In genomic region chr21:27060190-27060589, GRCh38 we compare ENCODE assay signal across 20 cellular contexts.
A peak's percentile ranks its signal among the peaks of the same experiment; 100 is the strongest.
DNase-seq lines count a peak whose midpoint lies in the region; ATAC-seq, FAIRE-seq and TF ChIP-seq lines count a peak whose summit lies in the region.
"Had no signal": no experiment of that assay in that cellular context is flagged by ENCODE, and none has a peak within 500 bp of the region (broad histone marks: within the 10 kb centered on the region; RNA-seq: fewer than 3 reads in every experiment).

No MANE protein-coding gene starts in this region.

- H3K79me2 ChIP-seq in GM23248 (ENCODE audit: insufficient read depth) (no peaks in the 10 kb centered on the region), astrocyte (ENCODE audit: insufficient read depth, low read length) (no peaks in the 10 kb centered on the region)

- H3K4me3 Mint-ChIP-seq in astrocyte (ENCODE audit: unreplicated experiment) (no peak overlapping the region), osteocyte (ENCODE audit: unreplicated experiment) (no peak overlapping the region)
- H3K4me3 Mint-ChIP-seq in stimulated activated effector memory CD8-positive, alpha-beta T cell treated with anti-CD3 and anti-CD28 coated beads, Interleukin-12 subunit alpha, Interleukin-12 subunit beta, amount 100 ng/mL, for 72 hours = no peak overlapping the region

- H3K27ac Mint-ChIP-seq in astrocyte (ENCODE audit: unreplicated experiment) (no peak overlapping the region), osteocyte (ENCODE audit: unreplicated experiment) (peak overlapping the region; percentile 6)
- H3K27ac Mint-ChIP-seq in stimulated activated effector memory CD8-positive, alpha-beta T cell treated with anti-CD3 and anti-CD28 coated beads, Interleukin-12 subunit alpha, Interleukin-12 subunit beta, amount 100 ng/mL, for 72 hours = no peak overlapping the region

- no peaks in the 10 kb centered on the region for H3K36me3 ChIP-seq in GM23248 (ENCODE audit: low read depth)
- H3K36me3 ChIP-seq in astrocyte (ENCODE audit: insufficient read depth, low read length) = no peaks in the 10 kb centered on the region

- H3K4me3 ChIP-seq in GM23248 (no peak overlapping the region), astrocyte (ENCODE audit: insufficient read depth, low read depth, low read length) (no peak overlapping the region)
- H3K4me3 ChIP-seq: A549 had no signal

- 74% methylated on average over 2 of the region's 2 CpGs for WGBS in GM23248 (ENCODE audit: low coverage in 1 of 2, low lambda C conversion rate in 2 of 2, missing lambda C conversion rate in 2 of 2), 2 experiments

- no peaks in the 10 kb centered on the region for H4K20me1 ChIP-seq in GM23248 (ENCODE audit: insufficient read depth)
- H4K20me1 ChIP-seq in astrocyte (ENCODE audit: insufficient read depth, low read length) = no peaks in the 10 kb centered on the region

- H3K9me3 Mint-ChIP-seq in astrocyte (ENCODE audit: unreplicated experiment) (peaks cover 8% of the 10 kb centered on the region), osteocyte (ENCODE audit: unreplicated experiment) (peaks cover 17% of the 10 kb centered on the region)
- peaks cover 16% of the 10 kb centered on the region for H3K9me3 Mint-ChIP-seq in stimulated activated effector memory CD8-positive, alpha-beta T cell treated with anti-CD3 and anti-CD28 coated beads, Interleukin-12 subunit alpha, Interleukin-12 subunit beta, amount 100 ng/mL, for 72 hours

- TF ChIP-seq CTCF in astrocyte (IDR thresholded peaks at IDR 0.05; ENCODE audit: insufficient read depth, low read depth, low read length) (no peak), osteocyte (IDR thresholded peaks at IDR 0.05) (no peak)

- H3K9me3 ChIP-seq in GM23248 (ENCODE audit: low read depth) (no peaks in the 10 kb centered on the region), astrocyte (ENCODE audit: insufficient read depth, low read depth, low read length) (no peaks in the 10 kb centered on the region)
- H3K9me3 ChIP-seq: A549 had no signal

- H3K4me1 Mint-ChIP-seq in astrocyte (ENCODE audit: low read depth, unreplicated experiment) (no peaks in the 10 kb centered on the region), osteocyte (ENCODE audit: unreplicated experiment) (peaks cover 46% of the 10 kb centered on the region)
- H3K4me1 Mint-ChIP-seq in stimulated activated effector memory CD8-positive, alpha-beta T cell treated with anti-CD3 and anti-CD28 coated beads, Interleukin-12 subunit alpha, Interleukin-12 subunit beta, amount 100 ng/mL, for 72 hours = no peaks in the 10 kb centered on the region

- no peak overlapping the region for H2AFZ ChIP-seq in GM23248
- no peak overlapping the region for H2AFZ ChIP-seq in astrocyte (ENCODE audit: low read depth, low read length)

- peak overlapping the region; percentile 3 for H3K4me2 ChIP-seq in GM23248 (ENCODE audit: unreplicated experiment)
- no peak overlapping the region for H3K4me2 ChIP-seq in astrocyte (ENCODE audit: low read length)
- H3K4me2 ChIP-seq: A549 had no signal

- H3K9ac ChIP-seq in GM23248 (no peak overlapping the region), astrocyte (ENCODE audit: low read length) (no peak overlapping the region)

- peaks cover 5% of the 10 kb centered on the region; the same call in 1 of the 2 replicates for H3F3A ChIP-seq in GM23248 (ENCODE audit: insufficient read depth)

- in situ Hi-C loops in GM23248 (cut with MboI) = no loop called here

- H3K4me1 ChIP-seq in GM23248 (ENCODE audit: insufficient read depth) = peaks cover 10% of the 10 kb centered on the region
- no peaks in the 10 kb centered on the region for H3K4me1 ChIP-seq in astrocyte (ENCODE audit: insufficient read depth, low read length)
- H3K4me1 ChIP-seq: A549 had no signal

- H3K27ac ChIP-seq in GM23248 (no peak overlapping the region), astrocyte (ENCODE audit: low read depth, low read length) (no peak overlapping the region)
- H3K27ac ChIP-seq: A549 had no signal

- H3K9me2 ChIP-seq in GM23248 (ENCODE audit: insufficient read depth) = no peaks in the 10 kb centered on the region

- peak; percentile 28 for DNase-seq in GM23248
- DNase-seq in astrocyte (ENCODE audit: low read depth) = peak; percentile 15
- DNase-seq in fibroblast of peridontal ligament (ENCODE audit: extremely low read depth) = peak; percentile 75
- DNase-seq in osteocyte (ENCODE audit: extremely low spot score, unreplicated experiment) = no peak
- DNase-seq in UCSD-AML1 (lab: John Stamatoyannopoulos, UW; ENCODE audit: unreplicated experiment) = no peak
- DNase-seq in GM19238 (ENCODE audit: insufficient read length, low spot score) = no peak
- no peak for DNase-seq in cortex of kidney (lab: John Stamatoyannopoulos, UW)
- DNase-seq in stimulated activated effector memory CD8-positive, alpha-beta T cell treated with anti-CD3 and anti-CD28 coated beads, Interleukin-12 subunit alpha, Interleukin-12 subunit beta, amount 100 ng/mL, for 72 hours (ENCODE audit: low spot score in 2 of 2) = no peak
- DNase-seq: AML-193, GOT3, KG1, MM.1S, NCI-H1105, NCI-H1694 treated with DMSO at 0.1 percent for 48 hours, NCI-H2171, Right ventricle myocardium superior had no signal

- no peak for ATAC-seq in stimulated activated effector memory CD8-positive, alpha-beta T cell treated with anti-CD3 and anti-CD28 coated beads, Interleukin-12 subunit alpha, Interleukin-12 subunit beta, amount 100 ng/mL, for 72 hours
- ATAC-seq: A549, Panc1 had no signal

- H3K27me3 ChIP-seq in GM23248 (replicated peaks; ENCODE audit: insufficient read depth) (no peaks in the 10 kb centered on the region), astrocyte (ENCODE audit: insufficient read depth, low read length) (no peaks in the 10 kb centered on the region)

- FAIRE-seq in astrocyte (lab: Jason Lieb, UNC) = no peak
- FAIRE-seq: A549, G401.6, GM12892 had no signal

- H3K27me3 Mint-ChIP-seq in astrocyte (ENCODE audit: low read depth, unreplicated experiment) = no peaks in the 10 kb centered on the region
- H3K27me3 Mint-ChIP-seq in osteocyte (ENCODE audit: unreplicated experiment) = no peaks in the 10 kb centered on the region

- H3K36me3 Mint-ChIP-seq in astrocyte (ENCODE audit: low read depth, unreplicated experiment) = no peaks in the 10 kb centered on the region
- H3K36me3 Mint-ChIP-seq in osteocyte (ENCODE audit: unreplicated experiment) = peaks cover 10% of the 10 kb centered on the region
- no peaks in the 10 kb centered on the region for H3K36me3 Mint-ChIP-seq in stimulated activated effector memory CD8-positive, alpha-beta T cell treated with anti-CD3 and anti-CD28 coated beads, Interleukin-12 subunit alpha, Interleukin-12 subunit beta, amount 100 ng/mL, for 72 hours

Comparison
In these comparisons a context has a peak if more than half of its experiments do, and no peak if none do; other contexts are left out.
1. DNase-seq: peak in GM23248 (single experiment), astrocyte (single experiment) and fibroblast of peridontal ligament (single experiment); none in osteocyte (single experiment), UCSD-AML1 (single experiment), GM19238 (single experiment), cortex of kidney (single experiment) and stimulated activated effector memory CD8-positive, alpha-beta T cell treated with anti-CD3 and anti-CD28 coated beads, Interleukin-12 subunit alpha, Interleukin-12 subunit beta, amount 100 ng/mL, for 72 hours (0 of 2).